16 cellular contexts compared by ENCODE assay signal in the genomic region with DNA sequence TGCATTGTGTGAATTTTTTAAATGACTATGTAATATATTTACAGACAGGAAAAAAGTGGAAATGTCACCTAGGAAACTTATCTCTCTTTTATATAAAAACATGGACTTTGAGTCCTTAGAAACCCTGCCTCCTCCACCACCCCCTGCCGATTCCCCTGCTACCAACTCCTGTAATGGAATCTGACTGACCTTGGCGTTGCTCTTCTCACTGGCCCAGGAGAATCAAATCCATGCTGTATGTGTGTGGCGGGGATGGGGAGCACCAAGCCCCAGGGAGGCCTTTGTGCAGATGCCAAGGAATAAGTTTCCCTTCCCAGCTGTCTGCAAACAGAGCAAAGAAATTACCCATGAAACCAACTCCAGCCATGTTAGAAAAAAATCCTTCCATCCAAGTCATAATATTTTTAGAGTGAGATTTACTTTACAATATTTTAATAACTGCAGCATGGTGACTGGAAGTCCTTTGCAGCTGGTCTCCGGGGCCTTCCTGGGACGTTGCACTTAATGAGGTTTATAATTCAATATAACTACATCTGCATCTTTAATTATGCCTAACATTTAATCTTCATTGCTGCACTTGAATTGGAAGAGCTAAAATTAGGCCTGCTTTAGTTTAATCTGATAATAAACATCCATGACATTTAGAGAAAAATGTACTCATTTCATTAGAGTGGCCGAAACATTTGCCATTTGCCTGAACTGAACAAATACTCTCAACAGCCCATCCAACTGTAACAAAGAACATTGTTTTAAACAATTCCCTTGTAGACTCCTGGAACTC.
A peak's percentile ranks its signal among the peaks of the same experiment; 100 is the strongest.
DNase-seq lines count a peak whose midpoint lies in the region; ATAC-seq and TF ChIP-seq lines count a peak whose summit lies in the region.
"Had no signal": no experiment of that assay in that cellular context is flagged by ENCODE, and none has a peak within 500 bp of the region (broad histone marks: within the 10 kb centered on the region; RNA-seq: fewer than 3 reads in every experiment).

No MANE protein-coding gene starts in this region.

- H3K27me3 ChIP-seq in H7 (ENCODE audit: control insufficient read depth, insufficient read depth, low read length) (no peaks in the 10 kb centered on the region), body of pancreas (no peaks in the 10 kb centered on the region), thyroid gland (no peaks in the 10 kb centered on the region)
- H3K27me3 ChIP-seq: BLaER1 had no signal

- TF ChIP-seq CTCF in body of pancreas (IDR thresholded peaks at IDR 0.05) (no peak), thyroid gland (IDR thresholded peaks at IDR 0.05) (no peak)

- DNase-seq in H7 (peak; percentile 43), body of pancreas (peak in 3 of 4 donors; percentile 24 to 39 (median 37)), left lobe of liver (ENCODE audit: low spot score) (no peak), thyroid gland (peak; percentile 26 to 27), ACHN (no peak), NCI-H1694 (lab: John Stamatoyannopoulos, UW) (no peak)
- DNase-seq in stimulated activated CD4-positive, alpha-beta T cell treated with anti-CD3 and anti-CD28 coated beads, Interleukin-2, amount 100 ng/mL, for 48 hours = no peak
- DNase-seq: CD8-positive, alpha-beta memory T cell; DMS153; HFFc6; NCI-H1436 treated with DMSO at 0.1 percent for 48 hours; NCI-H446; NCI-H748 treated with DMSO at 0.1 percent for 48 hours had no signal

- H3K36me3 ChIP-seq in H7 (replicated peaks; ENCODE audit: control insufficient read depth, insufficient read depth, low read length) (no peaks in the 10 kb centered on the region), body of pancreas (replicated peaks in 1 of 2; ENCODE audit: insufficient read depth in 1 of 2, low read depth in 2 of 2) (no peaks in the 10 kb centered on the region), thyroid gland (no peaks in the 10 kb centered on the region)
- H3K36me3 ChIP-seq: BLaER1 had no signal

- intact Hi-C loops in body of pancreas (cut with DNase I) = no loop called here
- intact Hi-C loops in thyroid gland (cut with DNase I) = no loop called here

- TF ChIP-seq POLR2A in body of pancreas (IDR thresholded peaks at IDR 0.05) = no peak
- no peak for TF ChIP-seq POLR2A in thyroid gland (IDR thresholded peaks at IDR 0.05)

- ATAC-seq in body of pancreas (peak; percentile 68), left lobe of liver (peak; percentile 86)
- ATAC-seq: K562 had no signal

- H3K4me1 ChIP-seq in body of pancreas = peaks cover 25% of the 10 kb centered on the region
- peaks cover 42 to 56% of the 10 kb centered on the region in 2 donors for H3K4me1 ChIP-seq in thyroid gland
- H3K4me1 ChIP-seq: BLaER1 had no signal

- in situ Hi-C loops in ACHN (cut with HindIII; ENCODE audit: low pct_ligation_motif_present, low pct_unique_long_range_greater_than_20kb, low sequenced_read_pairs) = no loop called here

- H3K9me3 ChIP-seq in body of pancreas (no peaks in the 10 kb centered on the region), thyroid gland (no peaks in the 10 kb centered on the region)

- H3K27ac ChIP-seq in body of pancreas (no peak overlapping the region), thyroid gland (peak overlapping the region; percentile 82 to 90 (median 84))
- H3K27ac ChIP-seq: BLaER1, HL-60 had no signal

- H3K4me3 ChIP-seq in H7 (ENCODE audit: insufficient read depth, low read depth, low read length) = no peak overlapping the region
- H3K4me3 ChIP-seq in body of pancreas = no peak overlapping the region
- H3K4me3 ChIP-seq in thyroid gland (replicated peaks in 1 of 3) = no peak overlapping the region
- H3K4me3 ChIP-seq: BLaER1, K562 had no signal

- 37 to 47% methylated on average over 6 of the region's 6 CpGs for WGBS in body of pancreas, 2 donors
- 21 to 22% methylated on average over 6 of the region's 6 CpGs for WGBS in thyroid gland, 2 donors

Comparison
In these comparisons a context has a peak if more than half of its experiments do, and no peak if none do; other contexts are left out.
1. DNase-seq: peak in H7 (single experiment), body of pancreas (3 of 4) and thyroid gland (2 of 2); none in left lobe of liver (single experiment), ACHN (single experiment), stimulated activated CD4-positive, alpha-beta T cell treated with anti-CD3 and anti-CD28 coated beads, Interleukin-2, amount 100 ng/mL, for 48 hours (0 of 2) and NCI-H1694 (single experiment).
2. H3K27ac ChIP-seq: peak in thyroid gland (3 of 3); none in body of pancreas (0 of 4).